In genomic region chr7:1106063-1106782, GRCh38 we compare ENCODE assay signal across 24 cellular contexts. TPM values are rescaled to one million over a fixed set of nuclear protein-coding genes. Genes with fewer than 3 reads are reported as not detected.
DNase-seq lines count a peak whose midpoint lies in the region; ATAC-seq and TF ChIP-seq lines count a peak whose summit lies in the region.
"Had no signal": no experiment of that assay in that cellular context is flagged by ENCODE, and none has a peak within 500 bp of the region (broad histone marks: within the 10 kb centered on the region; RNA-seq: fewer than 3 reads in every experiment).

No MANE protein-coding gene starts in this region.

- H3K36me3 ChIP-seq in left ventricle myocardium inferior = no peaks in the 10 kb centered on the region
- H3K36me3 ChIP-seq: HAP-1, heart left ventricle had no signal

- intact Hi-C loops in left ventricle myocardium inferior (cut with micrococcal nuclease) = no loop called here
- intact Hi-C loops in cardiac septum (cut with DNase I) = no loop called here
- intact Hi-C loops in activated CD8-positive, alpha-beta T cell treated with anti-CD3 and anti-CD28 coated beads for 36 hours (cut with micrococcal nuclease) = no loop called here

- ATAC-seq in WTC11 = no peak
- no peak for ATAC-seq in stimulated activated naive B cell treated with anti-CD40 and anti-IgM and Interleukin-4, amounts not matched to agents 10 μg/mL and 1 μg/mL and 100 μg/mL, for 72 hours (replicated peaks)
- ATAC-seq in activated CD8-positive, alpha-beta T cell treated with anti-CD3 and anti-CD28 coated beads for 36 hours = no peak
- ATAC-seq: activated CD4-positive, alpha-beta T cell treated with anti-CD3 and anti-CD28 coated beads for 36 hours had no signal

- H3K27me3 Mint-ChIP-seq in WTC11 (ENCODE audit: low read depth) = no peaks in the 10 kb centered on the region
- H3K27me3 Mint-ChIP-seq in stimulated activated naive B cell treated with anti-CD40 and anti-IgM and Interleukin-4, amounts not matched to agents 10 μg/mL and 1 μg/mL and 100 μg/mL, for 72 hours = peaks cover 0 to 5% of the 10 kb centered on the region in 2 donors
- no peaks in the 10 kb centered on the region for H3K27me3 Mint-ChIP-seq in activated CD8-positive, alpha-beta T cell treated with anti-CD3 and anti-CD28 coated beads for 36 hours
- H3K27me3 Mint-ChIP-seq: activated CD4-positive, alpha-beta T cell treated with anti-CD3 and anti-CD28 coated beads for 36 hours; CD8-positive, alpha-beta memory T cell; type B pancreatic cell had no signal

- H3K27ac ChIP-seq in left ventricle myocardium inferior (replicated peaks) = peak overlapping the region; percentile 59
- H3K27ac ChIP-seq: epithelial cell of prostate had no signal

- TF ChIP-seq CTCF in left ventricle myocardium inferior (IDR thresholded peaks at IDR 0.05; ENCODE audit: borderline replicate concordance) (no peak), WTC11 (IDR thresholded peaks at IDR 0.05) (no peak)
- no peak for TF ChIP-seq CTCF in activated CD8-positive, alpha-beta T cell treated with anti-CD3 and anti-CD28 coated beads for 36 hours (IDR thresholded peaks at IDR 0.05)

- no peak for DNase-seq in left ventricle myocardium inferior
- DNase-seq in cardiac septum (ENCODE audit: low spot score) = no peak
- DNase-seq in WTC11 (ENCODE audit: low spot score) = no peak
- peak; percentile 63 for DNase-seq in myocyte (ENCODE audit: low read depth)
- DNase-seq in stimulated activated naive B cell treated with anti-CD40 and anti-IgM and Interleukin-4, amounts not matched to agents 10 μg/mL and 1 μg/mL and 100 μg/mL, for 72 hours = no peak
- DNase-seq in hepatic stellate cell (ENCODE audit: low spot score) = no peak
- no peak for DNase-seq in activated CD8-positive, alpha-beta T cell treated with anti-CD3 and anti-CD28 coated beads for 36 hours
- DNase-seq in NCI-H1105 (lab: John Stamatoyannopoulos, UW) = no peak
- DNase-seq: activated CD4-positive, alpha-beta T cell treated with anti-CD3 and anti-CD28 coated beads for 36 hours; activated T-cell treated with anti-CD3 and anti-CD28 coated beads for 4 hours; CD8-positive, alpha-beta memory T cell; heart left ventricle; KBM-7; NCI-H1417 treated with DMSO at 0.1 percent for 48 hours; NCI-H2081 treated with DMSO at 0.1 percent for 48 hours; NCI-H774; RPMI8226; small intestine; stimulated activated CD4-positive, alpha-beta T cell treated with anti-CD3 and anti-CD28 coated beads, Interleukin-1b, Interleukin-23, amount 100 ng/mL, for 48 hours; T-helper 2 cell had no signal

- POLR2A ChIA-PET in WTC11 (lab: Charles Lee) = interaction anchor here (0.6 kb wide), 1 partner anchor 31 kb away, joined by 4 read pairs; no protein-coding TSS in a partner anchor
- POLR2A ChIA-PET in activated CD8-positive, alpha-beta T cell treated with anti-CD3 and anti-CD28 coated beads for 36 hours (lab: Charles Lee) = interaction anchor here (0.9 kb wide), 1 partner anchor 36 kb away, joined by 3 read pairs; no protein-coding TSS in a partner anchor

- no peaks in the 10 kb centered on the region for H3K9me3 ChIP-seq in left ventricle myocardium inferior (replicated peaks)
- H3K9me3 ChIP-seq: HAP-1, heart left ventricle had no signal

- H3K36me3 Mint-ChIP-seq in WTC11 = no peaks in the 10 kb centered on the region
- peaks cover 11 to 31% of the 10 kb centered on the region in 2 donors for H3K36me3 Mint-ChIP-seq in stimulated activated naive B cell treated with anti-CD40 and anti-IgM and Interleukin-4, amounts not matched to agents 10 μg/mL and 1 μg/mL and 100 μg/mL, for 72 hours
- no peaks in the 10 kb centered on the region for H3K36me3 Mint-ChIP-seq in activated CD8-positive, alpha-beta T cell treated with anti-CD3 and anti-CD28 coated beads for 36 hours (ENCODE audit: low read depth)
- H3K36me3 Mint-ChIP-seq: type B pancreatic cell had no signal

- CTCF ChIA-PET in WTC11 (lab: Charles Lee) = interaction anchor here (1.2 to 1.4 kb wide), 3 partner anchors 18 to 70 kb away, joined by 3 to 4 read pairs (median 3); no protein-coding TSS in a partner anchor
- CTCF ChIA-PET in activated CD8-positive, alpha-beta T cell treated with anti-CD3 and anti-CD28 coated beads for 36 hours (lab: Charles Lee) = no interaction called here

- H3K27ac Mint-ChIP-seq in WTC11 = peak overlapping the region; percentile 20; the same call in 1 of the 2 replicates
- peak overlapping the region; percentile 7 for H3K27ac Mint-ChIP-seq in stimulated activated naive B cell treated with anti-CD40 and anti-IgM and Interleukin-4, amounts not matched to agents 10 μg/mL and 1 μg/mL and 100 μg/mL, for 72 hours
- no peak overlapping the region for H3K27ac Mint-ChIP-seq in activated CD8-positive, alpha-beta T cell treated with anti-CD3 and anti-CD28 coated beads for 36 hours
- H3K27ac Mint-ChIP-seq: activated CD4-positive, alpha-beta T cell treated with anti-CD3 and anti-CD28 coated beads for 36 hours; memory B cell; type B pancreatic cell had no signal

- no peak overlapping the region for H3K4me3 ChIP-seq in left ventricle myocardium inferior
- H3K4me3 ChIP-seq: HAP-1, heart left ventricle had no signal

- H3K9me3 Mint-ChIP-seq in WTC11 = no peaks in the 10 kb centered on the region
- no peaks in the 10 kb centered on the region for H3K9me3 Mint-ChIP-seq in stimulated activated naive B cell treated with anti-CD40 and anti-IgM and Interleukin-4, amounts not matched to agents 10 μg/mL and 1 μg/mL and 100 μg/mL, for 72 hours
- H3K9me3 Mint-ChIP-seq in activated CD8-positive, alpha-beta T cell treated with anti-CD3 and anti-CD28 coated beads for 36 hours = no peaks in the 10 kb centered on the region
- H3K9me3 Mint-ChIP-seq: CD8-positive, alpha-beta memory T cell; memory B cell; type B pancreatic cell had no signal

- H3K4me3 Mint-ChIP-seq in WTC11 = no peak overlapping the region
- no peak overlapping the region for H3K4me3 Mint-ChIP-seq in stimulated activated naive B cell treated with anti-CD40 and anti-IgM and Interleukin-4, amounts not matched to agents 10 μg/mL and 1 μg/mL and 100 μg/mL, for 72 hours
- H3K4me3 Mint-ChIP-seq in activated CD8-positive, alpha-beta T cell treated with anti-CD3 and anti-CD28 coated beads for 36 hours = no peak overlapping the region
- H3K4me3 Mint-ChIP-seq: activated CD4-positive, alpha-beta T cell treated with anti-CD3 and anti-CD28 coated beads for 36 hours; CD8-positive, alpha-beta memory T cell; memory B cell; type B pancreatic cell had no signal

- H3K4me1 ChIP-seq in left ventricle myocardium inferior = peaks cover 27% of the 10 kb centered on the region
- H3K4me1 ChIP-seq: HAP-1 had no signal

- H3K4me1 Mint-ChIP-seq in WTC11 = no peaks in the 10 kb centered on the region
- H3K4me1 Mint-ChIP-seq in stimulated activated naive B cell treated with anti-CD40 and anti-IgM and Interleukin-4, amounts not matched to agents 10 μg/mL and 1 μg/mL and 100 μg/mL, for 72 hours = peaks cover 24 to 26% of the 10 kb centered on the region in 2 donors
- H3K4me1 Mint-ChIP-seq in activated CD8-positive, alpha-beta T cell treated with anti-CD3 and anti-CD28 coated beads for 36 hours (ENCODE audit: low read depth) = peaks cover 20% of the 10 kb centered on the region

- H3K27me3 ChIP-seq in left ventricle myocardium inferior (ENCODE audit: low read depth) = no peaks in the 10 kb centered on the region
- H3K27me3 ChIP-seq: heart left ventricle had no signal

TF ChIP-seq in WTC11, 78 proteins besides CTCF, POLR2A, EP300 and RAD21 (continues in another document):
- TF ChIP-seq SP1 (CRISPR knock-in tag; conservative IDR thresholded peaks at IDR 0.05) (no peak), CDX4 (CRISPR knock-in tag; IDR thresholded peaks at IDR 0.05; ENCODE audit: borderline replicate concordance) (no peak), E2F5 (CRISPR knock-in tag; IDR thresholded peaks at IDR 0.05) (no peak), ELF4 (CRISPR knock-in tag; IDR thresholded peaks at IDR 0.05; ENCODE audit: low read depth) (no peak), ZBTB21 (CRISPR knock-in tag; IDR thresholded peaks at IDR 0.05; ENCODE audit: borderline replicate concordance) (no peak), FOXP1 (CRISPR knock-in tag; IDR thresholded peaks at IDR 0.05; ENCODE audit: borderline replicate concordance) (no peak), ESRRA (CRISPR knock-in tag; IDR thresholded peaks at IDR 0.05; ENCODE audit: borderline replicate concordance) (no peak), TCF7 (CRISPR knock-in tag; IDR thresholded peaks at IDR 0.05; ENCODE audit: low read depth) (no peak), ATF1 (CRISPR knock-in tag; IDR thresholded peaks at IDR 0.05) (no peak), GRHL2 (CRISPR knock-in tag; IDR thresholded peaks at IDR 0.05; ENCODE audit: insufficient replicate concordance, severe bottlenecking) (no peak), CBFB (CRISPR knock-in tag; IDR thresholded peaks at IDR 0.05; ENCODE audit: low read depth) (no peak)

RNA-seq across cellular contexts. Expression of gene GPER1, which starts 18.3 kb away (rescaled TPM):
- total RNA-seq in left ventricle myocardium inferior = 3.0 TPM
- 2.9 TPM for total RNA-seq in cardiac septum
- 0.28 to 0.87 TPM (median 0.41 TPM) in 3 replicates for total RNA-seq in WTC11 (2021)
- 1.1 and 1.6 TPM in 2 replicates for total RNA-seq in myocyte
- 2.6 TPM for polyA plus RNA-seq in myocyte (2012)
- total RNA-seq in activated CD8-positive, alpha-beta T cell treated with anti-CD3 and anti-CD28 coated beads for 36 hours = under 1 TPM; 0.16 to 0.18 TPM
- total RNA-seq: activated CD4-positive, alpha-beta T cell treated with anti-CD3 and anti-CD28 coated beads for 36 hours; CD8-positive, alpha-beta memory T cell had no signal

RNA-seq across cellular contexts. Expression of gene ZFAND2A, which starts 53.8 kb away (rescaled TPM):
- 6.6 TPM for total RNA-seq in left ventricle myocardium inferior
- 8.8 TPM for total RNA-seq in cardiac septum
- 14.5 to 16.1 TPM (median 15.3 TPM) in 3 replicates for total RNA-seq in WTC11 (2021)
- total RNA-seq in myocyte = 11.7 and 16.7 TPM in 2 replicates
- polyA plus RNA-seq in myocyte (2012) = 42.5 TPM
- 10 to 100 TPM; 22.1 to 23.5 TPM for total RNA-seq in activated CD8-positive, alpha-beta T cell treated with anti-CD3 and anti-CD28 coated beads for 36 hours
